In genomic region chr15:43150171-43150929, GRCh38 we compare ENCODE assay signal across 12 cellular contexts. TPM values are rescaled to one million over a fixed set of nuclear protein-coding genes. Genes with fewer than 3 reads are reported as not detected.
DNase-seq lines count a peak whose midpoint lies in the region; ATAC-seq and TF ChIP-seq lines count a peak whose summit lies in the region.
"Had no signal": no experiment of that assay in that cellular context is flagged by ENCODE, and none has a peak within 500 bp of the region (broad histone marks: within the 10 kb centered on the region; RNA-seq: fewer than 3 reads in every experiment).

No MANE protein-coding gene starts in this region.

- RAD21 ChIA-PET in HCT116 (lab: Charles Lee; ENCODE audit: low non-redundant PET in 1 of 2, low total read pairs in 2 of 2, uncharacterized antibody in 2 of 2, unreplicated experiment in 2 of 2): no interaction called here

- no peak overlapping the region for H3K27ac Mint-ChIP-seq in activated naive CD8-positive, alpha-beta T cell treated with anti-CD3 and anti-CD28 coated beads for 36 hours
- H3K27ac Mint-ChIP-seq: brain, mesothelial cell of epicardium had no signal

- POLR2A ChIA-PET in HCT116 (lab: Charles Lee): no interaction called here

- H3K27me3 ChIP-seq in HCT116 (ENCODE audit: insufficient read depth, low read length): no peaks in the 10 kb centered on the region
- no peaks in the 10 kb centered on the region for H3K27me3 ChIP-seq in upper lobe of right lung
- no peaks in the 10 kb centered on the region for H3K27me3 ChIP-seq in left ventricle myocardium inferior (ENCODE audit: low read depth)

- H3K9me3 ChIP-seq in HCT116 (ENCODE audit: control insufficient read depth in 1 of 2, insufficient read depth in 1 of 2, low read depth in 1 of 2, low read length in 2 of 2) (no peaks in the 10 kb centered on the region), upper lobe of right lung (no peaks in the 10 kb centered on the region), left ventricle myocardium inferior (replicated peaks) (no peaks in the 10 kb centered on the region)

- no peak overlapping the region for H3K4me2 ChIP-seq in HCT116 (ENCODE audit: low read length)

- H3K4me3 Mint-ChIP-seq in activated naive CD8-positive, alpha-beta T cell treated with anti-CD3 and anti-CD28 coated beads for 36 hours: no peak overlapping the region
- H3K4me3 Mint-ChIP-seq: brain, mesothelial cell of epicardium had no signal

- H3K27ac ChIP-seq in HCT116 (ENCODE audit: low read depth, low read length): no peak overlapping the region
- H3K27ac ChIP-seq in upper lobe of right lung: no peak overlapping the region
- H3K27ac ChIP-seq in left ventricle myocardium inferior (replicated peaks): no peak overlapping the region
- H3K27ac ChIP-seq: HL-60 had no signal

- H3K36me3 ChIP-seq in HCT116 (ENCODE audit: control insufficient read depth in 1 of 2, insufficient read depth in 2 of 2, low read length in 2 of 2) (peaks cover 3 to 5% of the 10 kb centered on the region in 2 experiments; a peak in 3 of 4 replicates), upper lobe of right lung (peaks cover 98% of the 10 kb centered on the region), left ventricle myocardium inferior (peaks cover 92% of the 10 kb centered on the region)

- peaks cover 8% of the 10 kb centered on the region for H3K4me1 Mint-ChIP-seq in activated naive CD8-positive, alpha-beta T cell treated with anti-CD3 and anti-CD28 coated beads for 36 hours
- H3K4me1 Mint-ChIP-seq: brain, mesothelial cell of epicardium had no signal

- no peak for TF ChIP-seq POLR2A in HCT116 (IDR thresholded peaks at IDR 0.05; ENCODE audit: borderline replicate concordance, extremely low read depth, insufficient read depth, insufficient read length)

- H3K4me1 ChIP-seq in HCT116 (ENCODE audit: control insufficient read depth in 1 of 2, insufficient read depth in 2 of 2, low read length in 2 of 2): peaks cover 0 to 5% of the 10 kb centered on the region in 2 experiments; a peak in 1 of 4 replicates
- no peaks in the 10 kb centered on the region for H3K4me1 ChIP-seq in upper lobe of right lung
- no peaks in the 10 kb centered on the region for H3K4me1 ChIP-seq in left ventricle myocardium inferior

- DNase-seq in A172 (ENCODE audit: low spot score): peak; percentile 92
- no peak for DNase-seq in HCT116 (ENCODE audit: low read depth, low spot score)
- peak; percentile 39 for DNase-seq in T1000 (lab: John Stamatoyannopoulos, UW)
- peak; percentile 80 for DNase-seq in fibroblast of villous mesenchyme (ENCODE audit: low read depth)
- no peak for DNase-seq in upper lobe of right lung
- no peak for DNase-seq in DMS153 (lab: John Stamatoyannopoulos, UW)
- no peak for DNase-seq in left ventricle myocardium inferior
- DNase-seq in activated naive CD8-positive, alpha-beta T cell treated with anti-CD3 and anti-CD28 coated beads for 36 hours: no peak
- DNase-seq: NCI-H1436 treated with DMSO at 0.1 percent for 48 hours had no signal

- no peaks in the 10 kb centered on the region for H3K9me3 Mint-ChIP-seq in activated naive CD8-positive, alpha-beta T cell treated with anti-CD3 and anti-CD28 coated beads for 36 hours
- H3K9me3 Mint-ChIP-seq: brain, mesothelial cell of epicardium had no signal

- BruUV-seq in HCT116 (replicated peaks; lab: Mats Ljungman, UMichigan): no TSS peak

- H3K27me3 Mint-ChIP-seq in activated naive CD8-positive, alpha-beta T cell treated with anti-CD3 and anti-CD28 coated beads for 36 hours: no peaks in the 10 kb centered on the region
- H3K27me3 Mint-ChIP-seq: brain had no signal

- H3K36me3 Mint-ChIP-seq in activated naive CD8-positive, alpha-beta T cell treated with anti-CD3 and anti-CD28 coated beads for 36 hours: peaks cover 36% of the 10 kb centered on the region

- no peaks in the 10 kb centered on the region for H3K79me2 ChIP-seq in HCT116 (ENCODE audit: insufficient read depth, low read length)

- CTCF ChIA-PET in HCT116 (lab: Charles Lee): no interaction called here

- ATAC-seq in HCT116: peak; percentile 44; the same call in 1 of the 2 replicates
- ATAC-seq in upper lobe of right lung: no peak

- intact Hi-C loops in HCT116 (cut with micrococcal nuclease): no loop called here
- intact Hi-C loops in upper lobe of right lung (cut with DNase I): no loop called here
- intact Hi-C loops in left ventricle myocardium inferior (cut with micrococcal nuclease): no loop called here

- no peak overlapping the region for H3K9ac ChIP-seq in HCT116 (ENCODE audit: low read length)

- H4K20me1 ChIP-seq in HCT116 (ENCODE audit: insufficient read depth): no peaks in the 10 kb centered on the region

- no peak overlapping the region for H3K4me3 ChIP-seq in HCT116 (replicated peaks in 1 of 2; ENCODE audit: low read depth in 1 of 2, low read length in 2 of 2)
- no peak overlapping the region for H3K4me3 ChIP-seq in fibroblast of villous mesenchyme (ENCODE audit: low read depth, low read length)
- no peak overlapping the region for H3K4me3 ChIP-seq in upper lobe of right lung
- no peak overlapping the region for H3K4me3 ChIP-seq in left ventricle myocardium inferior

- H2AFZ ChIP-seq in HCT116 (ENCODE audit: low read depth, low read length, poor library complexity, severe bottlenecking): no peak overlapping the region

- H3K9me2 ChIP-seq in HCT116 (ENCODE audit: insufficient read depth): no peaks in the 10 kb centered on the region

- TF ChIP-seq CTCF in HCT116 (IDR thresholded peaks at IDR 0.05 in 2 of 3, conservative IDR thresholded peaks at IDR 0.05 in 1 of 3; ENCODE audit: borderline replicate concordance in 1 of 3, insufficient read depth in 1 of 3, low read depth in 2 of 3, low read length in 2 of 3) (no peak), fibroblast of villous mesenchyme (IDR thresholded peaks at IDR 0.05; ENCODE audit: insufficient read depth, low read depth, low read length) (no peak), upper lobe of right lung (IDR thresholded peaks at IDR 0.05) (no peak), left ventricle myocardium inferior (IDR thresholded peaks at IDR 0.05; ENCODE audit: borderline replicate concordance) (no peak)

- TF ChIP-seq RAD21 in HCT116 (IDR thresholded peaks at IDR 0.05; ENCODE audit: low read depth): no peak

TF ChIP-seq in HCT116, 20 proteins besides CTCF, POLR2A, EP300 and RAD21 (continues in another document):
- TF ChIP-seq EZH2phosphoT487 (IDR thresholded peaks at IDR 0.05; ENCODE audit: borderline replicate concordance) (no peak), EGR1 (IDR thresholded peaks at IDR 0.05; ENCODE audit: low read depth) (no peak), POLR2AphosphoS5 (IDR thresholded peaks at IDR 0.05; ENCODE audit: low read depth, low read length) (no peak), REST (IDR thresholded peaks at IDR 0.05; ENCODE audit: low read depth) (no peak), SP1 (IDR thresholded peaks at IDR 0.05; ENCODE audit: low read depth) (no peak), EZH2 (IDR thresholded peaks at IDR 0.05) (no peak), FOSL1 (IDR thresholded peaks at IDR 0.05; ENCODE audit: low read depth) (no peak), JUND (IDR thresholded peaks at IDR 0.05) (no peak), ELF1 (IDR thresholded peaks at IDR 0.05; ENCODE audit: borderline replicate concordance, low read depth) (no peak)

RNA-seq across cellular contexts. Expression of gene TMEM62, which starts 17.0 kb away (rescaled TPM):
- 23.4 and 39.2 TPM in 2 replicates for total RNA-seq in A172 (2014; rRNA removed; shearing (Covaris generic))
- total RNA-seq in HCT116 (2021; ENCODE audit: unreplicated experiment) (8.8 TPM), fibroblast of villous mesenchyme (16.8 and 18.4 TPM in 2 replicates), upper lobe of right lung (28.1 TPM), left ventricle myocardium inferior (12.2 TPM)
- polyA plus RNA-seq in HCT116 (2012): 5.9 and 7.2 TPM in 2 replicates
- total RNA-seq in activated naive CD8-positive, alpha-beta T cell treated with anti-CD3 and anti-CD28 coated beads for 36 hours: 10 to 100 TPM; 13.8 to 13.9 TPM

RNA-seq across cellular contexts. Expression of gene CCNDBP1, which starts 34.9 kb away (rescaled TPM):
- total RNA-seq in A172 (2014; rRNA removed; shearing (Covaris generic)): 90.6 and 92.1 TPM in 2 replicates
- total RNA-seq in HCT116 (2021; ENCODE audit: unreplicated experiment) (39.8 TPM), fibroblast of villous mesenchyme (57.7 and 67.8 TPM in 2 replicates), upper lobe of right lung (57.9 TPM), left ventricle myocardium inferior (54.4 TPM)
- 32.0 and 38.4 TPM in 2 replicates for polyA plus RNA-seq in HCT116 (2012)
- total RNA-seq in activated naive CD8-positive, alpha-beta T cell treated with anti-CD3 and anti-CD28 coated beads for 36 hours: 10 to 100 TPM; 40.2 to 45.0 TPM

RNA-seq across cellular contexts. Expression of gene UBR1, which starts 44.5 kb away (rescaled TPM):
- 26.4 and 30.7 TPM in 2 replicates for total RNA-seq in A172 (2014; rRNA removed; shearing (Covaris generic))
- 17.9 TPM for total RNA-seq in HCT116 (2021; ENCODE audit: unreplicated experiment)
- 4.0 and 11.5 TPM in 2 replicates for polyA plus RNA-seq in HCT116 (2012)
- 48.0 and 76.0 TPM in 2 replicates for total RNA-seq in fibroblast of villous mesenchyme
- total RNA-seq in upper lobe of right lung: 37.9 TPM
- 24.2 TPM for total RNA-seq in left ventricle myocardium inferior
- total RNA-seq in activated naive CD8-positive, alpha-beta T cell treated with anti-CD3 and anti-CD28 coated beads for 36 hours: 10 to 100 TPM; 27.5 to 31.3 TPM

Comparison
In these comparisons a context has a peak if more than half of its experiments do, and no peak if none do; other contexts are left out.
1. DNase-seq: peak in A172 (single experiment), T1000 (single experiment) and fibroblast of villous mesenchyme (single experiment); none in HCT116 (single experiment), upper lobe of right lung (single experiment), DMS153 (single experiment), left ventricle myocardium inferior (single experiment) and activated naive CD8-positive, alpha-beta T cell treated with anti-CD3 and anti-CD28 coated beads for 36 hours (single experiment).